In genomic region chr2:198706683-198707082, GRCh38 we compare ENCODE assay signal across 29 cellular contexts.
"Had no signal": no experiment of that assay in that cellular context is flagged by ENCODE, and none has a peak within 500 bp of the region (broad histone marks: within the 10 kb centered on the region; RNA-seq: fewer than 3 reads in every experiment).

No MANE protein-coding gene starts in this region.

- H3K4me3 Mint-ChIP-seq: activated CD4-positive, alpha-beta memory T cell treated with anti-CD3 and anti-CD28 coated beads for 36 hours; activated CD4-positive, alpha-beta T cell treated with anti-CD3 and anti-CD28 coated beads for 36 hours; activated CD4-positive, alpha-beta T cell treated with anti-CD3 and anti-CD28 coated beads, Interleukin-2, amount 10 ng/mL, durations not matched to agents 24 days and 14 days; activated CD8-positive, alpha-beta memory T cell treated with anti-CD3 and anti-CD28 coated beads, Interleukin-2, amount 10 ng/mL, durations not matched to agents 7 days and 5 days; activated CD8-positive, alpha-beta T cell treated with anti-CD3 and anti-CD28 coated beads, Interleukin-2, amount 10 ng/mL, durations not matched to agents 7 days and 5 days; activated naive CD4-positive, alpha-beta T cell treated with anti-CD3 and anti-CD28 coated beads for 36 hours; activated naive CD4-positive, alpha-beta T cell treated with anti-CD3 and anti-CD28 coated beads, Interleukin-2, amount 50 U/mL, for 24 hours; activated naive CD8-positive, alpha-beta T cell treated with anti-CD3 and anti-CD28 coated beads for 36 hours; activated naive CD8-positive, alpha-beta T cell treated with anti-CD3 and anti-CD28 coated beads, Interleukin-2, amount 50 U/mL, for 24 hours; activated T-helper 1 cell treated with anti-CD3 and anti-CD28 coated beads, Interleukin-12 subunit alpha, Interleukin-12 subunit beta, Interleukin-2, Interleukin-4 antibody, amounts not matched to agents 30 ng/mL and 10 ng/mL and 1 ng/mL, durations not matched to agents 14 hours and 24 hours and 36 hours had no signal

- H3K27me3 Mint-ChIP-seq: activated CD4-positive, alpha-beta memory T cell treated with anti-CD3 and anti-CD28 coated beads for 36 hours; activated CD4-positive, alpha-beta T cell treated with anti-CD3 and anti-CD28 coated beads, Interleukin-2, amount 10 ng/mL, durations not matched to agents 24 days and 14 days; activated CD8-positive, alpha-beta memory T cell treated with anti-CD3 and anti-CD28 coated beads, Interleukin-2, amount 10 ng/mL, durations not matched to agents 7 days and 5 days; activated naive CD4-positive, alpha-beta T cell treated with anti-CD3 and anti-CD28 coated beads, Interleukin-2, amount 50 U/mL, for 24 hours; activated naive CD8-positive, alpha-beta T cell treated with anti-CD3 and anti-CD28 coated beads for 36 hours; activated naive CD8-positive, alpha-beta T cell treated with anti-CD3 and anti-CD28 coated beads, Interleukin-2, amount 50 U/mL, for 24 hours had no signal

- H3K36me3 Mint-ChIP-seq: activated CD4-positive, alpha-beta memory T cell treated with anti-CD3 and anti-CD28 coated beads for 36 hours; activated CD8-positive, alpha-beta memory T cell treated with anti-CD3 and anti-CD28 coated beads, Interleukin-2, amount 10 ng/mL, durations not matched to agents 7 days and 5 days; activated naive CD4-positive, alpha-beta T cell treated with anti-CD3 and anti-CD28 coated beads, Interleukin-2, amount 50 U/mL, for 24 hours; activated naive CD8-positive, alpha-beta T cell treated with anti-CD3 and anti-CD28 coated beads for 36 hours had no signal

- FAIRE-seq: endometrium, endothelial cell of umbilical vein had no signal

- H3K4me1 Mint-ChIP-seq: activated CD4-positive, alpha-beta T cell treated with anti-CD3 and anti-CD28 coated beads for 36 hours; activated CD4-positive, alpha-beta T cell treated with anti-CD3 and anti-CD28 coated beads, Interleukin-2, amount 10 ng/mL, durations not matched to agents 24 days and 14 days; activated CD8-positive, alpha-beta memory T cell treated with anti-CD3 and anti-CD28 coated beads, Interleukin-2, amount 10 ng/mL, durations not matched to agents 7 days and 5 days; activated naive CD4-positive, alpha-beta T cell treated with anti-CD3 and anti-CD28 coated beads, Interleukin-2, amount 50 U/mL, for 24 hours; activated naive CD8-positive, alpha-beta T cell treated with anti-CD3 and anti-CD28 coated beads for 36 hours; activated naive CD8-positive, alpha-beta T cell treated with anti-CD3 and anti-CD28 coated beads, Interleukin-2, amount 50 U/mL, for 24 hours had no signal

- H3K9me3 Mint-ChIP-seq: activated CD4-positive, alpha-beta memory T cell treated with anti-CD3 and anti-CD28 coated beads for 36 hours; activated CD4-positive, alpha-beta T cell treated with anti-CD3 and anti-CD28 coated beads, Interleukin-2, amount 10 ng/mL, durations not matched to agents 24 days and 14 days; activated naive CD8-positive, alpha-beta T cell treated with anti-CD3 and anti-CD28 coated beads for 36 hours; activated naive CD8-positive, alpha-beta T cell treated with anti-CD3 and anti-CD28 coated beads, Interleukin-2, amount 50 U/mL, for 24 hours; activated T-helper 1 cell treated with anti-CD3 and anti-CD28 coated beads, Interleukin-12 subunit alpha, Interleukin-12 subunit beta, Interleukin-2, Interleukin-4 antibody, amounts not matched to agents 30 ng/mL and 10 ng/mL and 1 ng/mL, durations not matched to agents 14 hours and 24 hours and 36 hours; activated T-helper 2 cell treated with anti-CD3 and anti-CD28 coated beads, Interferon-gamma antibody, Interleukin-2, Interleukin-4, amounts not matched to agents 10 μg/mL and 5 μg/mL and 100 μg/mL, durations not matched to agents 14 hours and 24 hours and 36 hours had no signal

- H3K27ac Mint-ChIP-seq: activated CD4-positive, alpha-beta memory T cell treated with anti-CD3 and anti-CD28 coated beads for 36 hours; activated CD4-positive, alpha-beta T cell treated with anti-CD3 and anti-CD28 coated beads for 36 hours; activated CD4-positive, alpha-beta T cell treated with anti-CD3 and anti-CD28 coated beads, Interleukin-2, amount 10 ng/mL, durations not matched to agents 24 days and 14 days; activated CD8-positive, alpha-beta memory T cell treated with anti-CD3 and anti-CD28 coated beads, Interleukin-2, amount 10 ng/mL, durations not matched to agents 7 days and 5 days; activated CD8-positive, alpha-beta T cell treated with anti-CD3 and anti-CD28 coated beads, Interleukin-2, amount 10 ng/mL, durations not matched to agents 7 days and 5 days; activated naive CD4-positive, alpha-beta T cell treated with anti-CD3 and anti-CD28 coated beads for 36 hours; activated naive CD4-positive, alpha-beta T cell treated with anti-CD3 and anti-CD28 coated beads, Interleukin-2, amount 50 U/mL, for 24 hours; activated naive CD8-positive, alpha-beta T cell treated with anti-CD3 and anti-CD28 coated beads for 36 hours; activated naive CD8-positive, alpha-beta T cell treated with anti-CD3 and anti-CD28 coated beads, Interleukin-2, amount 50 U/mL, for 24 hours; activated T-helper 1 cell treated with anti-CD3 and anti-CD28 coated beads, Interleukin-12 subunit alpha, Interleukin-12 subunit beta, Interleukin-2, Interleukin-4 antibody, amounts not matched to agents 30 ng/mL and 10 ng/mL and 1 ng/mL, durations not matched to agents 14 hours and 24 hours and 36 hours; activated T-helper 2 cell treated with anti-CD3 and anti-CD28 coated beads, Interferon-gamma antibody, Interleukin-2, Interleukin-4, amounts not matched to agents 10 μg/mL and 5 μg/mL and 100 μg/mL, durations not matched to agents 14 hours and 24 hours and 36 hours had no signal

- DNase-seq: activated CD4-positive, alpha-beta memory T cell treated with anti-CD3 and anti-CD28 coated beads for 36 hours; activated CD4-positive, alpha-beta T cell treated with anti-CD3 and anti-CD28 coated beads for 36 hours; activated CD4-positive, alpha-beta T cell treated with anti-CD3 and anti-CD28 coated beads, Interleukin-2, amount 10 ng/mL, durations not matched to agents 24 days and 14 days; activated CD4-positive, CD25-positive, alpha-beta regulatory T cell; activated CD4-positive, CD25-positive, alpha-beta regulatory T cell treated with anti-CD3 and anti-CD28 coated beads, Interleukin-2, amount 50 U/mL, for 72 hours; activated CD8-positive, alpha-beta memory T cell treated with anti-CD3 and anti-CD28 coated beads, Interleukin-2, amount 10 ng/mL, durations not matched to agents 7 days and 5 days; activated CD8-positive, alpha-beta memory T cell treated with anti-CD3 and anti-CD28 coated beads, Interleukin-2, amount 50 U/mL, for 4 hours; activated CD8-positive, alpha-beta T cell treated with anti-CD3 and anti-CD28 coated beads, Interleukin-2, amount 10 ng/mL, durations not matched to agents 7 days and 5 days; activated effector memory CD4-positive, alpha-beta T cell treated with anti-CD3 and anti-CD28 coated beads, Interleukin-2, amount 50 U/mL, for 16 hours; activated naive CD4-positive, alpha-beta T cell treated with anti-CD3 and anti-CD28 coated beads for 36 hours; activated naive CD8-positive, alpha-beta T cell treated with anti-CD3 and anti-CD28 coated beads for 36 hours; activated naive CD8-positive, alpha-beta T cell treated with anti-CD3 and anti-CD28 coated beads, Interleukin-2, amount 50 U/mL, for 24 hours; activated T-cell treated with anti-CD3 and anti-CD28 coated beads, Interleukin-2, amount 50 U/mL, for 1 hour; activated T-cell treated with anti-CD3 and anti-CD28 coated beads, Interleukin-2, amount 50 U/mL, for 48 hours; adrenal gland; amygdala; aorta; body of pancreas; caudate nucleus; colonic mucosa; effector CD8-positive, alpha-beta T cell; esophagus squamous epithelium; foreskin melanocyte; T-helper 2 cell had no signal
